Comparison of ENCODE assay signal across 9 cellular contexts in the genomic region with DNA sequence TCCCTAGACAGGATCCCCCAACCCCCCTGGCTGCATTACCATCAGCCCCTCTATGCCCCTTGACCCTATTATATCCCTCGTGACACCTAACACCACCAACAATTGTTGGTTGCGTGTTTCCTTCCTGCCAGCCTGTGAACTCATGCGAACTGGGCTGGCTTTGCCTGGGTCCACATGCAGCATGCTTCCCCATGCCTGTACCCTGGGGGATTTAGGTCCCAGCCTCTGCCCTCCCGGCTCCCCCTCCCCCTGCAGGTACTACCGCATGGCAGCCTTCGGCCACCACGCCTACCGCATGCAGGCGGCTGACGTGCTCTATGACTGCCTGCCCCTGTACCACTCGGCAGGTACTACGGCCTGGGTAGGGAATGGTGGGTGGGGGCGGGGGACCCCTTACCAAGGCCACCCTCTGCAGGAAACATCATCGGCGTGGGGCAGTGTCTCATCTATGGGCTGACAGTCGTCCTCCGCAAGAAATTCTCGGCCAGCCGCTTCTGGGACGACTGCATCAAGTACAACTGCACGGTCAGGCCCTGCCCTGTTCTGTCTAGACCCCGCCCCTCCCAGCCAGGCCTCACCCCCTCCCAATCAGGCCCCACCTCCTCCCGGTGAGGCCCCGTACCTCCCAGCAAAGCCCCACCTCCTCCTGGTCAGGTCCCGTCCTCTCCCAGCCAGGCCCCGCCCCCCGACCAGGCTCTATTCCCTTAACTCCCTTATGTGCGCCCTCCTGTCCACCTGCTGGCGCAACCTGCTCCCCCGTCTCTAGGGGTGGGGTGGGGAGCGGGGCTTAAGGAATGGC. TPM values are rescaled to one million over a fixed set of nuclear protein-coding genes. Genes with fewer than 3 reads are reported as not detected.
DNase-seq lines count a peak whose midpoint lies in the region; ATAC-seq and TF ChIP-seq lines count a peak whose summit lies in the region.
"Had no signal": no experiment of that assay in that cellular context is flagged by ENCODE, and none has a peak within 500 bp of the region (broad histone marks: within the 10 kb centered on the region; RNA-seq: fewer than 3 reads in every experiment).

No MANE protein-coding gene starts in this region.

- H3K9me2 ChIP-seq in PC-3 (replicated peaks; ENCODE audit: low read length) (no peaks in the 10 kb centered on the region), hepatocyte (replicated peaks; ENCODE audit: insufficient read depth) (no peaks in the 10 kb centered on the region)

- H3K4me1 ChIP-seq in PC-3 (ENCODE audit: insufficient read depth, low read length) (peaks cover 7% of the 10 kb centered on the region), hepatocyte (ENCODE audit: insufficient read depth) (peaks cover 9% of the 10 kb centered on the region)

- H3K9me3 ChIP-seq in PC-3 (ENCODE audit: low read length) (no peaks in the 10 kb centered on the region), hepatocyte (ENCODE audit: low read depth) (no peaks in the 10 kb centered on the region)

- H3K79me2 ChIP-seq in PC-3 (ENCODE audit: low read length) (no peaks in the 10 kb centered on the region), hepatocyte (no peaks in the 10 kb centered on the region)

- H3K36me3 ChIP-seq in PC-3 (ENCODE audit: low read depth, low read length) (no peaks in the 10 kb centered on the region), hepatocyte (replicated peaks; ENCODE audit: insufficient read depth, low read depth) (no peaks in the 10 kb centered on the region)

- peak overlapping the region; percentile 73 for H2AFZ ChIP-seq in PC-3 (ENCODE audit: low read length)
- H2AFZ ChIP-seq in hepatocyte: peak overlapping the region; percentile 41

- POLR2A ChIA-PET in PC-3 (lab: Charles Lee; ENCODE audit: unreplicated experiment): no interaction called here

- CTCF ChIA-PET in PC-3 (lab: Charles Lee): no interaction called here

- no peak overlapping the region for H3K27ac Mint-ChIP-seq in activated T-helper 2 cell treated with anti-CD3 and anti-CD28 coated beads, Interferon-gamma antibody, Interleukin-2, Interleukin-4, amounts not matched to agents 10 μg/mL and 5 μg/mL and 100 μg/mL, durations not matched to agents 14 hours and 24 hours and 36 hours

- DNase-seq in PC-3 (peak; percentile 92), hepatocyte (ENCODE audit: low spot score) (peak; percentile 95), COLO829 (ENCODE audit: low spot score) (no peak), AG08396 (ENCODE audit: low spot score) (no peak), HK-2 (ENCODE audit: unreplicated experiment) (no peak)
- DNase-seq in activated T-helper 2 cell treated with anti-CD3 and anti-CD28 coated beads, Interferon-gamma antibody, Interleukin-2, Interleukin-4, amounts not matched to agents 10 μg/mL and 5 μg/mL and 100 μg/mL, durations not matched to agents 14 hours and 24 hours and 36 hours (ENCODE audit: low spot score): peak; percentile 38
- DNase-seq in stimulated activated CD4-positive, alpha-beta T cell treated with anti-CD3 and anti-CD28 coated beads, Interleukin-15, amount 100 ng/mL, for 48 hours (ENCODE audit: low read depth in 2 of 2): peak; percentile 79 to 82

- H3K27ac ChIP-seq in PC-3 (ENCODE audit: low read length): peak overlapping the region; percentile 31; the same call in 1 of the 2 replicates
- no peak overlapping the region for H3K27ac ChIP-seq in hepatocyte

- H3K27me3 ChIP-seq in PC-3 (ENCODE audit: low read length) (no peaks in the 10 kb centered on the region), hepatocyte (no peaks in the 10 kb centered on the region)

- H3K4me3 Mint-ChIP-seq in activated T-helper 2 cell treated with anti-CD3 and anti-CD28 coated beads, Interferon-gamma antibody, Interleukin-2, Interleukin-4, amounts not matched to agents 10 μg/mL and 5 μg/mL and 100 μg/mL, durations not matched to agents 14 hours and 24 hours and 36 hours (ENCODE audit: low read depth): no peak overlapping the region

- BruUV-seq in PC-3 (replicated peaks; lab: Mats Ljungman, UMichigan): TSS peak; percentile 26

- H4K20me1 ChIP-seq in PC-3 (ENCODE audit: low read length) (no peaks in the 10 kb centered on the region), hepatocyte (ENCODE audit: insufficient read depth, poor library complexity, severe bottlenecking) (no peaks in the 10 kb centered on the region)

- H3K27me3 Mint-ChIP-seq in activated T-helper 2 cell treated with anti-CD3 and anti-CD28 coated beads, Interferon-gamma antibody, Interleukin-2, Interleukin-4, amounts not matched to agents 10 μg/mL and 5 μg/mL and 100 μg/mL, durations not matched to agents 14 hours and 24 hours and 36 hours (ENCODE audit: low read depth): no peaks in the 10 kb centered on the region

- peak overlapping the region; percentile 60 for H3K9ac ChIP-seq in PC-3 (ENCODE audit: low read length)

- peaks cover 17% of the 10 kb centered on the region for H3K4me1 Mint-ChIP-seq in activated T-helper 2 cell treated with anti-CD3 and anti-CD28 coated beads, Interferon-gamma antibody, Interleukin-2, Interleukin-4, amounts not matched to agents 10 μg/mL and 5 μg/mL and 100 μg/mL, durations not matched to agents 14 hours and 24 hours and 36 hours (ENCODE audit: low read depth)

- no peaks in the 10 kb centered on the region for H3K9me3 Mint-ChIP-seq in activated T-helper 2 cell treated with anti-CD3 and anti-CD28 coated beads, Interferon-gamma antibody, Interleukin-2, Interleukin-4, amounts not matched to agents 10 μg/mL and 5 μg/mL and 100 μg/mL, durations not matched to agents 14 hours and 24 hours and 36 hours

- H3K4me2 ChIP-seq in PC-3 (ENCODE audit: low read length) (peak overlapping the region; percentile 82), hepatocyte (peak overlapping the region; percentile 79)

- ATAC-seq in GM19438 (IDR thresholded peaks at IDR 0.05; ENCODE audit: low read depth, unreplicated experiment) (peak; percentile 75), PC-3 (peak; percentile 98)

- H3K4me3 ChIP-seq in PC-3 (ENCODE audit: low read length) (peak overlapping the region; percentile 68), hepatocyte (no peak overlapping the region)

- H3F3A ChIP-seq in PC-3 (ENCODE audit: low read length, unreplicated experiment): no peaks in the 10 kb centered on the region

- 12% methylated on average over 17 of the region's 31 CpGs for WGBS in hepatocyte (ENCODE audit: low lambda C conversion rate, missing lambda C conversion rate)

- no peaks in the 10 kb centered on the region for H3K36me3 Mint-ChIP-seq in activated T-helper 2 cell treated with anti-CD3 and anti-CD28 coated beads, Interferon-gamma antibody, Interleukin-2, Interleukin-4, amounts not matched to agents 10 μg/mL and 5 μg/mL and 100 μg/mL, durations not matched to agents 14 hours and 24 hours and 36 hours (ENCODE audit: low read depth)

- TF ChIP-seq CTCF in PC-3 (conservative IDR thresholded peaks at IDR 0.05; ENCODE audit: low read depth, low read length) (peak; percentile 62; the same call in 1 of the 2 replicates), hepatocyte (IDR thresholded peaks at IDR 0.05; ENCODE audit: poor library complexity) (peak; percentile 44)

- intact Hi-C loops in PC-3 (cut with micrococcal nuclease): no loop called here
- intact Hi-C loops in activated T-helper 2 cell treated with anti-CD3 and anti-CD28 coated beads, Interferon-gamma antibody, Interleukin-2, Interleukin-4, amounts not matched to agents 10 μg/mL and 5 μg/mL and 100 μg/mL, durations not matched to agents 14 hours and 24 hours and 36 hours (cut with micrococcal nuclease): no loop called here

RNA-seq across cellular contexts. Expression of gene SLC27A1, which starts 18.5 kb away (rescaled TPM):
- total RNA-seq in PC-3 (2014; rRNA removed) (8.9 and 9.7 TPM in 2 replicates), hepatocyte (6.2 and 8.7 TPM in 2 replicates)
- 3.1 and 3.5 TPM in 2 replicates for total RNA-seq in activated T-helper 2 cell treated with anti-CD3 and anti-CD28 coated beads, Interferon-gamma antibody, Interleukin-2, Interleukin-4, amounts not matched to agents 10 μg/mL and 5 μg/mL and 100 μg/mL, durations not matched to agents 14 hours and 24 hours and 36 hours
- 8.6 and 10.9 TPM in 2 replicates for polyA plus RNA-seq in hepatocyte

RNA-seq across cellular contexts. Expression of gene PGLS, which starts 22.7 kb away (rescaled TPM):
- total RNA-seq in PC-3 (2014; rRNA removed): 130 and 146 TPM in 2 replicates
- total RNA-seq in activated T-helper 2 cell treated with anti-CD3 and anti-CD28 coated beads, Interferon-gamma antibody, Interleukin-2, Interleukin-4, amounts not matched to agents 10 μg/mL and 5 μg/mL and 100 μg/mL, durations not matched to agents 14 hours and 24 hours and 36 hours: 81.4 and 85.7 TPM in 2 replicates
- 89.9 and 94.4 TPM in 2 replicates for total RNA-seq in hepatocyte
- 98.7 and 122 TPM in 2 replicates for polyA plus RNA-seq in hepatocyte

RNA-seq across cellular contexts. Expression of gene NXNL1, which starts 28.1 kb away (rescaled TPM):
- total RNA-seq in PC-3 (2014; rRNA removed): not detected in 2 replicates
- total RNA-seq in activated T-helper 2 cell treated with anti-CD3 and anti-CD28 coated beads, Interferon-gamma antibody, Interleukin-2, Interleukin-4, amounts not matched to agents 10 μg/mL and 5 μg/mL and 100 μg/mL, durations not matched to agents 14 hours and 24 hours and 36 hours: not detected in 2 replicates
- not detected in 2 replicates for total RNA-seq in hepatocyte
- polyA plus RNA-seq in hepatocyte: 0.17 TPM in 1 of 2 replicates, not detected in the other
- total RNA-seq: activated CD8-positive, alpha-beta memory T cell treated with anti-CD3 and anti-CD28 coated beads for 36 hours had no signal

RNA-seq across cellular contexts. Expression of gene TMEM221, which starts 40.3 kb away (rescaled TPM):
- total RNA-seq in PC-3 (2014; rRNA removed): 1.7 and 3.0 TPM in 2 replicates
- total RNA-seq in activated T-helper 2 cell treated with anti-CD3 and anti-CD28 coated beads, Interferon-gamma antibody, Interleukin-2, Interleukin-4, amounts not matched to agents 10 μg/mL and 5 μg/mL and 100 μg/mL, durations not matched to agents 14 hours and 24 hours and 36 hours: not detected in 2 replicates
- 1.0 and 1.2 TPM in 2 replicates for total RNA-seq in hepatocyte
- polyA plus RNA-seq in hepatocyte: 2.0 and 2.5 TPM in 2 replicates
- total RNA-seq: activated CD8-positive, alpha-beta memory T cell treated with anti-CD3 and anti-CD28 coated beads for 36 hours had no signal

Comparison
In these comparisons a context has a peak if more than half of its experiments do, and no peak if none do; other contexts are left out.
1. DNase-seq: peak in PC-3 (single experiment), activated T-helper 2 cell treated with anti-CD3 and anti-CD28 coated beads, Interferon-gamma antibody, Interleukin-2, Interleukin-4, amounts not matched to agents 10 μg/mL and 5 μg/mL and 100 μg/mL, durations not matched to agents 14 hours and 24 hours and 36 hours (single experiment), hepatocyte (single experiment) and stimulated activated CD4-positive, alpha-beta T cell treated with anti-CD3 and anti-CD28 coated beads, Interleukin-15, amount 100 ng/mL, for 48 hours (2 of 2); none in COLO829 (single experiment), AG08396 (single experiment) and HK-2 (single experiment).